Comparison of ENCODE assay signal across 31 cellular contexts in the genomic region with DNA sequence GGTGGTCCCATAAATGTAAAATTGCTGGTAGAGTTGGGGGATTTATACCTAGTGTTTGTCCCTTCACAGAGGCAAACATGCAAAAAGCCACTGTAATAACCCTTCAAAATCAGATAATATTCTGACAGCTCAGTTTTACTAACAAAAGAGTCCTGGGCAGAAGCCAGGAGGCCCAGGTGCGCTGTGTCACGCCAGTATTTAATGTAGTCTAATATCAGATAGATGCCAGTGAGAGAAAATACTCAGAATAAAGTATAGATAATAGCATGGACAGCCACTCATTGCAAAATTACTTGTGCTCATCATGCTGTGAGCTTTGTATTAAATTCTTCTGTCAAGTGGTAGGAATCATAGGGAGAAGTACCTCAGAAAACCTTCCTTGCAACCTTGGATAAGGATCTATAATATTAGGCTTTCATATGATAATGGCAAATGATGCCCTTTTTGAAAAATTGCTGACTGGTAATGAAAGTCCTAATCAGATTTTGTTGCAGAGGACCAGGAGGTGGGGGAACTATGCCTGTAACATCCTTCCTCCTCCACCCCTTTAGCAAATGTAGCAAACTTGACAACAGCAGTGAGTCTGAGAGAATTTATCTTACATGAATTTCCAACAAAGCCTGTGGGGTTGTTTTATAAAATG.
DNase-seq lines count a peak whose midpoint lies in the region; ATAC-seq, FAIRE-seq and TF ChIP-seq lines count a peak whose summit lies in the region.
"Had no signal": no experiment of that assay in that cellular context is flagged by ENCODE, and none has a peak within 500 bp of the region (broad histone marks: within the 10 kb centered on the region; RNA-seq: fewer than 3 reads in every experiment).

No MANE protein-coding gene starts in this region.

- peaks cover 0 to 1% of the 10 kb centered on the region in 2 experiments for H3K36me3 ChIP-seq in keratinocyte (ENCODE audit: control insufficient read depth in 2 of 2, extremely low read depth in 1 of 2, insufficient read depth in 2 of 2, low read length in 2 of 2)
- H3K36me3 ChIP-seq: uterus had no signal

- no peaks in the 10 kb centered on the region for H4K20me1 ChIP-seq in keratinocyte (ENCODE audit: control insufficient read depth, extremely low read depth, insufficient read depth, low read length)

- H3K79me2 ChIP-seq in keratinocyte (ENCODE audit: control insufficient read depth, insufficient read depth, low read length): no peaks in the 10 kb centered on the region

- H2AFZ ChIP-seq in keratinocyte (ENCODE audit: control insufficient read depth, low read length): no peak overlapping the region

- FAIRE-seq in keratinocyte (lab: Jason Lieb, UNC): peak; percentile 63
- FAIRE-seq: bronchial epithelial cell had no signal

- no peak overlapping the region for H3K4me3 ChIP-seq in keratinocyte (ENCODE audit: control insufficient read depth in 2 of 3, extremely low read depth in 1 of 3, insufficient read depth in 2 of 3, low read depth in 1 of 3, low read length in 3 of 3)
- H3K4me3 ChIP-seq: thoracic aorta, uterus had no signal

- H3K27ac ChIP-seq in keratinocyte (ENCODE audit: control insufficient read depth, insufficient read depth, low read length): no peak overlapping the region
- H3K27ac ChIP-seq: C4-2B, epithelial cell of prostate, thoracic aorta, uterus had no signal

- H3K4me3 Mint-ChIP-seq in activated T-cell treated with anti-CD3 and anti-CD28 coated beads, Interleukin-2, amount 50 U/mL, for 72 hours: no peak overlapping the region
- H3K4me3 Mint-ChIP-seq: activated CD4-positive, alpha-beta T cell treated with anti-CD3 and anti-CD28 coated beads, Interleukin-2, amount 10 ng/mL, durations not matched to agents 24 days and 14 days; activated naive CD8-positive, alpha-beta T cell treated with anti-CD3 and anti-CD28 coated beads for 36 hours; IgD-negative memory B cell; neural crest cell; stimulated activated naive CD8-positive, alpha-beta T cell treated with anti-CD3 and anti-CD28 coated beads, Interleukin-15, Interleukin-2, amounts not matched to agents 100 ng/mL and 50 ng/mL, for 24 hours had no signal

- DNase-seq in NCI-H2029 treated with DMSO at 0.1 percent for 48 hours (lab: John Stamatoyannopoulos, UW): peak; percentile 12
- no peak for DNase-seq in NCI-H2029 (lab: John Stamatoyannopoulos, UW)
- DNase-seq in NCI-H1105 treated with DMSO at 0.1 percent for 48 hours (lab: John Stamatoyannopoulos, UW): peak; percentile 91
- DNase-seq in NCI-H2227 (lab: John Stamatoyannopoulos, UW; ENCODE audit: unreplicated experiment): peak; percentile 91
- no peak for DNase-seq in keratinocyte (ENCODE audit: low read depth, low spot score)
- DNase-seq in activated T-cell treated with anti-CD3 and anti-CD28 coated beads, Interleukin-2, amount 50 U/mL, for 72 hours: no peak
- DNase-seq in stimulated activated CD4-positive, alpha-beta T cell treated with anti-CD3 and anti-CD28 coated beads, Interleukin-2, amount 100 ng/mL, for 24 hours: no peak
- DNase-seq: 8988T; activated CD4-positive, alpha-beta T cell treated with anti-CD3 and anti-CD28 coated beads, Interleukin-2, amount 10 ng/mL, durations not matched to agents 24 days and 14 days; activated CD8-positive, alpha-beta memory T cell treated with anti-CD3 and anti-CD28 coated beads for 24 hours; activated effector memory CD4-positive, alpha-beta T cell treated with anti-CD3 and anti-CD28 coated beads, Interleukin-2, amount 50 U/mL, for 16 hours; activated naive CD8-positive, alpha-beta T cell treated with anti-CD3 and anti-CD28 coated beads for 36 hours; anterior cingulate cortex; Caco-2; GOT3; hypothalamus; left colon; NCI-H82; posterior cingulate gyrus; right cardiac atrium; stimulated activated CD4-positive, alpha-beta T cell treated with anti-CD3 and anti-CD28 coated beads, Interleukin-1b, Interleukin-23, amount 100 ng/mL, for 48 hours; T1000; uterus had no signal

- no peak overlapping the region for H3K27ac Mint-ChIP-seq in activated T-cell treated with anti-CD3 and anti-CD28 coated beads, Interleukin-2, amount 50 U/mL, for 72 hours
- H3K27ac Mint-ChIP-seq: activated CD4-positive, alpha-beta T cell treated with anti-CD3 and anti-CD28 coated beads, Interleukin-2, amount 10 ng/mL, durations not matched to agents 24 days and 14 days; activated naive CD8-positive, alpha-beta T cell treated with anti-CD3 and anti-CD28 coated beads for 36 hours; IgD-negative memory B cell; stimulated activated naive CD8-positive, alpha-beta T cell treated with anti-CD3 and anti-CD28 coated beads, Interleukin-15, Interleukin-2, amounts not matched to agents 100 ng/mL and 50 ng/mL, for 24 hours had no signal

- dilution Hi-C loops in keratinocyte (cut with MboI; ENCODE audit: extremely low pct_ligation_motif_present, low sequenced_read_pairs): no loop called here

- H3K9me3 ChIP-seq in keratinocyte (ENCODE audit: control insufficient read depth, low read depth, low read length): no peaks in the 10 kb centered on the region
- H3K9me3 ChIP-seq: Caco-2, thoracic aorta, uterus had no signal

- ATAC-seq in activated T-cell treated with anti-CD3 and anti-CD28 coated beads, Interleukin-2, amount 50 U/mL, for 72 hours (replicated peaks in 1 of 2): no peak
- ATAC-seq in GM18511 (IDR thresholded peaks at IDR 0.05; ENCODE audit: unreplicated experiment): no peak
- ATAC-seq: left colon, right cardiac atrium had no signal

- H3K9me3 Mint-ChIP-seq in activated T-cell treated with anti-CD3 and anti-CD28 coated beads, Interleukin-2, amount 50 U/mL, for 72 hours: peaks cover 0 to under 1% of the 10 kb centered on the region in 2 donors
- H3K9me3 Mint-ChIP-seq: activated CD4-positive, alpha-beta T cell treated with anti-CD3 and anti-CD28 coated beads, Interleukin-2, amount 10 ng/mL, durations not matched to agents 24 days and 14 days; activated naive CD8-positive, alpha-beta T cell treated with anti-CD3 and anti-CD28 coated beads for 36 hours; neural crest cell had no signal

- H3K36me3 Mint-ChIP-seq in activated T-cell treated with anti-CD3 and anti-CD28 coated beads, Interleukin-2, amount 50 U/mL, for 72 hours (ENCODE audit: insufficient read depth in 2 of 2): no peaks in the 10 kb centered on the region
- H3K36me3 Mint-ChIP-seq: IgD-negative memory B cell had no signal

- H3K27me3 Mint-ChIP-seq in activated T-cell treated with anti-CD3 and anti-CD28 coated beads, Interleukin-2, amount 50 U/mL, for 72 hours (ENCODE audit: low read depth): no peaks in the 10 kb centered on the region
- H3K27me3 Mint-ChIP-seq: activated CD4-positive, alpha-beta T cell treated with anti-CD3 and anti-CD28 coated beads, Interleukin-2, amount 10 ng/mL, durations not matched to agents 24 days and 14 days; activated naive CD8-positive, alpha-beta T cell treated with anti-CD3 and anti-CD28 coated beads for 36 hours; IgD-negative memory B cell; stimulated activated naive CD8-positive, alpha-beta T cell treated with anti-CD3 and anti-CD28 coated beads, Interleukin-15, Interleukin-2, amounts not matched to agents 100 ng/mL and 50 ng/mL, for 24 hours had no signal

- H3K27me3 ChIP-seq in keratinocyte (ENCODE audit: control insufficient read depth, extremely low read depth, insufficient read depth, low read length): no peaks in the 10 kb centered on the region
- H3K27me3 ChIP-seq: uterus had no signal

- H3K4me1 ChIP-seq in keratinocyte (ENCODE audit: control insufficient read depth, extremely low read depth, insufficient read depth, low read length): no peaks in the 10 kb centered on the region
- H3K4me1 ChIP-seq: Caco-2, uterus had no signal

- H3K9ac ChIP-seq in keratinocyte (ENCODE audit: control insufficient read depth, extremely low read depth, insufficient read depth, low read length): no peak overlapping the region

- no peaks in the 10 kb centered on the region for H3K4me1 Mint-ChIP-seq in activated T-cell treated with anti-CD3 and anti-CD28 coated beads, Interleukin-2, amount 50 U/mL, for 72 hours (ENCODE audit: low read depth)
- H3K4me1 Mint-ChIP-seq: activated CD4-positive, alpha-beta T cell treated with anti-CD3 and anti-CD28 coated beads, Interleukin-2, amount 10 ng/mL, durations not matched to agents 24 days and 14 days; activated naive CD8-positive, alpha-beta T cell treated with anti-CD3 and anti-CD28 coated beads for 36 hours; IgD-negative memory B cell; neural crest cell had no signal

- no peak for TF ChIP-seq CTCF in keratinocyte (optimal IDR thresholded peaks at IDR 0.05 in 1 of 3, IDR thresholded peaks at IDR 0.05 in 1 of 3, conservative IDR thresholded peaks at IDR 0.05 in 1 of 3; ENCODE audit: extremely low read depth in 1 of 3, insufficient read depth in 2 of 3, low read length in 3 of 3)

- H3K4me2 ChIP-seq in keratinocyte (ENCODE audit: control insufficient read depth, extremely low read depth, insufficient read depth, low read depth, low read length): no peak overlapping the region

- H3K9me1 ChIP-seq in keratinocyte (ENCODE audit: control insufficient read depth, extremely low read depth, insufficient read depth, low read length): no peaks in the 10 kb centered on the region

Comparison
In these comparisons a context has a peak if more than half of its experiments do, and no peak if none do; other contexts are left out.
1. DNase-seq: peak in NCI-H2029 treated with DMSO at 0.1 percent for 48 hours (single experiment), NCI-H1105 treated with DMSO at 0.1 percent for 48 hours (single experiment) and NCI-H2227 (single experiment); none in NCI-H2029 (single experiment), keratinocyte (single experiment), activated T-cell treated with anti-CD3 and anti-CD28 coated beads, Interleukin-2, amount 50 U/mL, for 72 hours (0 of 2) and stimulated activated CD4-positive, alpha-beta T cell treated with anti-CD3 and anti-CD28 coated beads, Interleukin-2, amount 100 ng/mL, for 24 hours (0 of 2).